ENCODE assay signal across 17 cellular contexts in genomic region chr2:121955313-121956211, GRCh38.
DNase-seq lines count a peak whose midpoint lies in the region; ATAC-seq and TF ChIP-seq lines count a peak whose summit lies in the region.
"Had no signal": no experiment of that assay in that cellular context is flagged by ENCODE, and none has a peak within 500 bp of the region (broad histone marks: within the 10 kb centered on the region; RNA-seq: fewer than 3 reads in every experiment).

No MANE protein-coding gene starts in this region.

- no peak overlapping the region for H3K4me3 ChIP-seq in coronary artery
- H3K4me3 ChIP-seq: A549, GM23248, MG63 had no signal

- no peak for ATAC-seq in HG02884 (IDR thresholded peaks at IDR 0.05; ENCODE audit: unreplicated experiment)
- ATAC-seq in HG03095 (IDR thresholded peaks at IDR 0.05; ENCODE audit: unreplicated experiment) = no peak
- ATAC-seq: A549, left colon had no signal

- no peak for TF ChIP-seq CTCF in coronary artery (IDR thresholded peaks at IDR 0.05)

- no peak overlapping the region for H3K27ac ChIP-seq in coronary artery
- H3K27ac ChIP-seq: A549, GM23248 had no signal

- peak; percentile 6 for DNase-seq in DMS79 treated with DMSO at 0.1 percent for 48 hours (lab: John Stamatoyannopoulos, UW)
- no peak for DNase-seq in DMS79 (lab: John Stamatoyannopoulos, UW)
- peak; percentile 85 for DNase-seq in NCI-H1105 (lab: John Stamatoyannopoulos, UW)
- DNase-seq in NCI-H748 (lab: John Stamatoyannopoulos, UW; ENCODE audit: unreplicated experiment) = peak; percentile 85
- peak; percentile 90 for DNase-seq in left kidney (ENCODE audit: low read depth, low spot score)
- DNase-seq in coronary artery (ENCODE audit: low spot score) = no peak
- DNase-seq: C1 segment of cervical spinal cord, DND-41, erythroblast, GM23248, left colon, MG63, NCI-H524 treated with DMSO at 0.1 percent for 48 hours, T-helper 9 cell had no signal

Comparison
In these comparisons a context has a peak if more than half of its experiments do, and no peak if none do; other contexts are left out.
1. DNase-seq: peak in DMS79 treated with DMSO at 0.1 percent for 48 hours (single experiment), NCI-H1105 (single experiment), NCI-H748 (single experiment) and left kidney (single experiment); none in DMS79 (single experiment) and coronary artery (single experiment).